ENCODE assay signal across 8 cellular contexts in genomic region chr1:156727914-156728598, GRCh38. TPM values are rescaled to one million over a fixed set of nuclear protein-coding genes. Genes with fewer than 3 reads are reported as not detected.
DNase-seq lines count a peak whose midpoint lies in the region; ATAC-seq, FAIRE-seq and TF ChIP-seq lines count a peak whose summit lies in the region.

Gene METTL25B (plus strand): TSS chr1:156728469. CDS start chr1:156729105, 636 bp downstream.

- no peak for TF ChIP-seq CTCF in K562 (IDR thresholded peaks at IDR 0.05 in 2 of 3, conservative IDR thresholded peaks at IDR 0.05 in 1 of 3; ENCODE audit: insufficient read depth in 2 of 3, low read depth in 1 of 3, low read length in 3 of 3)

- TF ChIP-seq RAD21 in K562 (CRISPR knock-in tag; conservative IDR thresholded peaks at IDR 0.05 in 1 of 2, IDR thresholded peaks at IDR 0.05 in 1 of 2): no peak

- in situ Hi-C loops in K562 (cut with MboI): loop anchor here (5.0 to 25.0 kb wide), 3 partner anchors 39 to 1416 kb away; partner anchors contain the start of genes FDPS, NTRK1, PKLR and PRCC

- peak; percentile 82 for TF ChIP-seq POLR2A in K562 (conservative IDR thresholded peaks at IDR 0.05)

- peak; percentile 89 for DNase-seq in SIG-M5 treated with dmso at 0.1 percent for 504 hours (lab: John Stamatoyannopoulos, UW; ENCODE audit: unreplicated experiment)
- no peak for DNase-seq in SIG-M5 (lab: John Stamatoyannopoulos, UW)
- peak; percentile 78 for DNase-seq in NCI-H1105 (lab: John Stamatoyannopoulos, UW)
- peak in 2 of 3 donors; percentile 59 to 62 for DNase-seq in T-helper 17 cell
- peak in 2 of 4 experiments; percentile 87 to 93 for DNase-seq in K562 (ENCODE audit: extremely low read depth in 1 of 4, low spot score in 3 of 4)

- no peak within 1 kb of the TSS for H3K4me3 Mint-ChIP-seq in T-helper 17 cell

- intact Hi-C loops in K562 (cut with micrococcal nuclease): loop anchor here (1.0 to 5.0 kb wide), 5 partner anchors 13 to 194 kb away; partner anchors contain the start of genes LRRC71, MRPL24 and PRCC

- POLR2A ChIA-PET in K562 (lab: Yijun Ruan, JAX): interaction anchor here (0.5 to 5.0 kb wide), 34 partner anchors 8 to 227 kb away, joined by 3 to 60 read pairs (median 4); partner anchors contain the start of genes HDGF, INSRR, MEF2D and MRPL24

- FAIRE-seq in K562 (lab: Jason Lieb, UNC): no peak

- peak within 1 kb of the TSS; percentile 82 for H3K27ac ChIP-seq in K562 (ENCODE audit: extremely low read depth, low read depth, low read length)

- H3K4me1 Mint-ChIP-seq in T-helper 17 cell: peaks cover 17% of the 10 kb centered on the region

- no peaks in the 10 kb centered on the region for H3K9me1 ChIP-seq in K562 (ENCODE audit: control insufficient read depth, insufficient read depth, low read length)

- no peak within 1 kb of the TSS for H3K27ac Mint-ChIP-seq in T-helper 17 cell

- H3K79me2 ChIP-seq in K562 (ENCODE audit: control insufficient read depth, insufficient read depth, low read length): peaks cover 77% of the 10 kb centered on the region

- no peaks in the 10 kb centered on the region for H3K27me3 Mint-ChIP-seq in T-helper 17 cell

- TF ChIP-seq EP300 in K562 (IDR thresholded peaks at IDR 0.05; ENCODE audit: low read length): no peak

- H3K27me3 ChIP-seq in K562 (ENCODE audit: control insufficient read depth in 2 of 2, insufficient read depth in 2 of 2, low read length in 2 of 2) (no peaks in the 10 kb centered on the region; a peak in 1 of 5 replicates), skeletal muscle satellite cell (ENCODE audit: control insufficient read depth, insufficient read depth, low read length) (no peaks in the 10 kb centered on the region)

- H3K4me1 ChIP-seq in K562 (replicated peaks in 1 of 2; ENCODE audit: control insufficient read depth in 2 of 2, insufficient read depth in 2 of 2, low read length in 2 of 2): peaks cover 13 to 17% of the 10 kb centered on the region in 2 experiments; a peak in 4 of 5 replicates
- peaks cover 33% of the 10 kb centered on the region for H3K4me1 ChIP-seq in skeletal muscle satellite cell (ENCODE audit: control insufficient read depth, insufficient read depth, low read length)

- CTCF ChIA-PET in K562 (lab: Yijun Ruan, JAX; ENCODE audit: low intra/inter-chr PET ratio): interaction anchor here (0.6 to 6.9 kb wide), 3 partner anchors 38 to 162 kb away, joined by 3 to 143 read pairs (median 31); partner anchors contain the start of genes INSRR and NTRK1

- H3K4me3 ChIP-seq in K562: peak within 1 kb of the TSS; percentile 76
- H3K4me3 ChIP-seq in iPS-18c (ENCODE audit: insufficient read depth, low read depth, low read length): peak within 1 kb of the TSS; percentile 76
- peak within 1 kb of the TSS; percentile 93 for H3K4me3 ChIP-seq in skeletal muscle satellite cell (ENCODE audit: low read length)

- WGBS in K562 (ENCODE audit: insufficient coverage, low coverage, missing lambda C conversion rate): 2% methylated on average over 27 of the region's 46 CpGs

- H3K4me2 ChIP-seq in K562 (ENCODE audit: insufficient read depth, low read length) (peak within 1 kb of the TSS; percentile 100), skeletal muscle satellite cell (ENCODE audit: low read length) (peak within 1 kb of the TSS; percentile 95)

- H3K9ac ChIP-seq in K562 (ENCODE audit: insufficient read depth in 1 of 2, low read depth in 2 of 2, low read length in 2 of 2) (peak within 1 kb of the TSS; percentile 91 to 99), skeletal muscle satellite cell (ENCODE audit: low read depth, low read length) (peak within 1 kb of the TSS; percentile 98)

- H2AFZ ChIP-seq in K562 (ENCODE audit: low read depth, low read length): peak within 1 kb of the TSS; percentile 88

- peak; percentile 64 for ATAC-seq in HG02642 (IDR thresholded peaks at IDR 0.05; ENCODE audit: poor library complexity, unreplicated experiment)
- ATAC-seq in T-helper 17 cell: peak; percentile 70
- ATAC-seq in K562: peak; percentile 84

- BruUV-seq in K562 (replicated peaks; lab: Mats Ljungman, UMichigan): TSS peak; percentile 75

- peaks cover 31% of the 10 kb centered on the region for H4K20me1 ChIP-seq in K562 (replicated peaks; ENCODE audit: control insufficient read depth, insufficient read depth, low read length)

- H3K36me3 Mint-ChIP-seq in T-helper 17 cell (ENCODE audit: low read depth): peaks cover 5% of the 10 kb centered on the region

- H3K9me3 ChIP-seq in T-helper 17 cell (ENCODE audit: control insufficient read depth, low read length, poor library complexity, severe bottlenecking): no peaks in the 10 kb centered on the region
- H3K9me3 ChIP-seq in K562 (replicated peaks; ENCODE audit: control insufficient read depth, insufficient read depth, low read depth, low read length): no peaks in the 10 kb centered on the region
- no peaks in the 10 kb centered on the region for H3K9me3 ChIP-seq in iPS-18c (ENCODE audit: control insufficient read depth, insufficient read depth, low read length)
- H3K9me3 ChIP-seq in skeletal muscle satellite cell (replicated peaks; ENCODE audit: low read length): no peaks in the 10 kb centered on the region

- peaks cover 74% of the 10 kb centered on the region for H3K36me3 ChIP-seq in K562 (ENCODE audit: control insufficient read depth, insufficient read depth, low read length)
- H3K36me3 ChIP-seq in skeletal muscle satellite cell (ENCODE audit: insufficient read depth, low read length): peaks cover 22% of the 10 kb centered on the region

TF ChIP-seq in K562, 482 proteins besides CTCF, POLR2A, EP300 and RAD21 (continues in another document):
- no peak for TF ChIP-seq ZNF395 (CRISPR knock-in tag; IDR thresholded peaks at IDR 0.05)
- TF ChIP-seq ETV1 (tag; conservative IDR thresholded peaks at IDR 0.05; ENCODE audit: low read depth): peak; percentile 65
- no peak for TF ChIP-seq ARID3B (CRISPR knock-in tag; IDR thresholded peaks at IDR 0.05; ENCODE audit: borderline replicate concordance)
- no peak for TF ChIP-seq ID3 (CRISPR knock-in tag; IDR thresholded peaks at IDR 0.05)
- 0 out of 2 replicates have a peak, but pooled peaks have one; percentile 37 for TF ChIP-seq ID3 (tag; IDR thresholded peaks at IDR 0.05)

RNA-seq across cellular contexts. Expression of gene METTL25B, which starts in this region (rescaled TPM):
- total RNA-seq in T-helper 17 cell (10 to 100 TPM; 13.1 to 21.6 TPM), K562 (2014; rRNA removed) (33.1 and 39.1 TPM in 2 replicates), K562 (2014; rRNA removed; fragmentation: Illumina TruSeq; extraction: Trizol) (17.8 and 26.3 TPM in 2 replicates), K562 (2015; rRNA removed; fragmentation: Illumina TruSeq; extraction: Trizol) (27.0 and 30.3 TPM in 2 replicates), K562 (2021) (46.3 and 48.3 TPM in 2 replicates)
- total RNA-seq in K562 (2011; cell fraction: chromatin; rRNA removed; ENCODE audit: low replicate concordance): 50.1 and 117 TPM in 2 replicates
- total RNA-seq in K562 (2011; cell fraction: nucleolus; rRNA removed): 103 and 114 TPM in 2 replicates
- 74.6 and 83.1 TPM in 2 replicates for total RNA-seq in K562 (2011; cell fraction: nucleoplasm; rRNA removed)
- polyA plus RNA-seq in K562 (2011; rRNA removed) (37.1 and 46.1 TPM in 2 replicates), K562 (2014; fragmentation: Illumina TruSeq; extraction: Trizol) (33.9 and 37.7 TPM in 2 replicates), K562 (2014; fragmentation: Nextera tagmentation; extraction: Ambion mirVana) (10 to 100 TPM in 1 of 2 experiments, 1 to 10 TPM in 1; 7.7 to 13.2 TPM), K562 (2014; rRNA removed) (41.8 and 57.4 TPM in 2 replicates)
- polyA plus RNA-seq in K562 (2011; cell fraction: cytosol; rRNA removed): 44.7 and 53.0 TPM in 2 replicates
- 79.3 and 98.8 TPM in 2 replicates for polyA plus RNA-seq in K562 (2011; cell fraction: nucleus; rRNA removed)
- polyA plus RNA-seq in K562 (2012): 34.9 and 66.4 TPM in 2 replicates
- polyA minus RNA-seq in K562 (2011; rRNA and poly(A)+ RNA removed): 17.4 and 21.8 TPM in 2 replicates
- 20.6 and 27.1 TPM in 2 replicates for polyA minus RNA-seq in K562 (2011; cell fraction: cytosol; rRNA and poly(A)+ RNA removed)
- polyA minus RNA-seq in K562 (2011; cell fraction: nucleus; rRNA and poly(A)+ RNA removed): 25.0 and 34.1 TPM in 2 replicates
- total RNA-seq in skeletal muscle satellite cell (2012; rRNA removed): 5.7 and 7.1 TPM in 2 replicates
